ENCODE assay signal across 23 cellular contexts in the genomic region with DNA sequence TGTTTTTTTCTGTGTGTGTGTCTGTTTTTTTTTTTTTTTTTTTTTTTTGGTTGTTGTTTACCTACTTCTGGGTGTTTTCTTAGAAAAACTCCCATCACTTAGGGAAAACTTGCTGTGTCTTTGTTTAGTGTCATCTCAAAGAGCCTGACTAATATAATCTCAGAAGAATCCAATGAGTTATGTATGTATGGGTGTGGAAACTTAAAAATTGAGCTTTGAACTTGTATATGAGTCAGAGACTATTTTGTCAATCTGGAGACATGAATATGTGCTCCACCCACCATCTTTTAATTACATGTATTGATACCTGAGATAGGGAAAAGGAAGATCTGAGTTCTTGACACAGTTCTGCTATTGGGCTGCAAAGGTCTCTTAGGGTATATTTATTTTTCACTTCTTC.
"Had no signal": no experiment of that assay in that cellular context is flagged by ENCODE, and none has a peak within 500 bp of the region (broad histone marks: within the 10 kb centered on the region; RNA-seq: fewer than 3 reads in every experiment).

No MANE protein-coding gene starts in this region.

- H3K9me3 ChIP-seq: esophagus squamous epithelium, gastroesophageal sphincter, heart left ventricle, left lung, lower lobe of right lung had no signal

- H3K27ac ChIP-seq: coronary artery, dorsolateral prefrontal cortex, esophagus squamous epithelium, hepatocyte, left lung, lower lobe of right lung had no signal

- H3K4me3 ChIP-seq: coronary artery, dorsolateral prefrontal cortex, esophagus squamous epithelium, gastroesophageal sphincter, heart left ventricle, hepatocyte, left lung, lower lobe of right lung had no signal

- H3K27me3 ChIP-seq: dorsolateral prefrontal cortex, esophagus squamous epithelium, gastroesophageal sphincter, heart left ventricle, hepatocyte, left lung had no signal

- FAIRE-seq: colon, frontal cortex, kidney had no signal

- ATAC-seq: gastroesophageal sphincter; heart left ventricle; left lung; left ventricle myocardium superior; lower lobe of right lung; naive thymus-derived CD4-positive, alpha-beta T cell had no signal

- DNase-seq: dermis blood vessel endothelial cell; dorsolateral prefrontal cortex; effector CD4-positive, alpha-beta T cell; effector memory CD4-positive, alpha-beta T cell; esophagus squamous epithelium; foreskin fibroblast; heart left ventricle; hypothalamus; immature natural killer cell; islet precursor cell; kidney; kidney glomerular epithelial cell; left lung; left ventricle myocardium superior; lower lobe of right lung; mesendoderm; midbrain; naive thymus-derived CD4-positive, alpha-beta T cell had no signal

- H3K36me3 ChIP-seq: esophagus squamous epithelium, gastroesophageal sphincter, heart left ventricle, left lung, lower lobe of right lung had no signal

- H3K4me1 ChIP-seq: gastroesophageal sphincter, left lung, lower lobe of right lung had no signal
